ENCODE assay signal across 3 cellular contexts in genomic region chr10:20481054-20481453, GRCh38.
"Had no signal": no experiment of that assay in that cellular context is flagged by ENCODE, and none has a peak within 500 bp of the region (broad histone marks: within the 10 kb centered on the region; RNA-seq: fewer than 3 reads in every experiment).

No MANE protein-coding gene starts in this region.

- ATAC-seq: GM12878 had no signal

- DNase-seq: GDM1, GF-D8 had no signal
